Comparison of ENCODE assay signal across 9 cellular contexts in genomic region chr19:40445637-40445944, GRCh38. TPM values are rescaled to one million over a fixed set of nuclear protein-coding genes. Genes with fewer than 3 reads are reported as not detected.
A peak's percentile ranks its signal among the peaks of the same experiment; 100 is the strongest.
DNase-seq lines count a peak whose midpoint lies in the region; ATAC-seq, FAIRE-seq and TF ChIP-seq lines count a peak whose summit lies in the region.
"Had no signal": no experiment of that assay in that cellular context is flagged by ENCODE, and none has a peak within 500 bp of the region (broad histone marks: within the 10 kb centered on the region; RNA-seq: fewer than 3 reads in every experiment).

No MANE protein-coding gene starts in this region.

- no peak overlapping the region for H2BK5ac ChIP-seq in H9 (ENCODE audit: insufficient read length, low read length)

- H2AFZ ChIP-seq in H9 (ENCODE audit: low read length), result no peak overlapping the region
- no peak overlapping the region for H2AFZ ChIP-seq in astrocyte (ENCODE audit: low read depth, low read length)
- peak overlapping the region; percentile 53 for H2AFZ ChIP-seq in neural progenitor cell (replicated peaks)

- H4K8ac ChIP-seq in H9 (replicated peaks; ENCODE audit: insufficient read length, low read depth, low read length), result no peak overlapping the region

- no peak overlapping the region; the same call in 1 of the 2 replicates for H3K4ac ChIP-seq in H9 (ENCODE audit: low read depth, low read length)

- no peak overlapping the region for H3K14ac ChIP-seq in H9 (ENCODE audit: insufficient read depth, low read length)

- WGBS in H9 (ENCODE audit: extremely low coverage, insufficient read length, low lambda C conversion rate), result no CpG with 5 or more reads among the region's 6 CpGs

- no peak overlapping the region for H3K18ac ChIP-seq in H9 (ENCODE audit: insufficient read length, low read depth, low read length)

- peaks cover 39% of the 10 kb centered on the region for H3F3A ChIP-seq in neural progenitor cell (ENCODE audit: low read depth)

- H3K36me3 ChIP-seq in astrocyte (ENCODE audit: insufficient read depth, low read length) (peaks cover 10% of the 10 kb centered on the region), neural progenitor cell (no peaks in the 10 kb centered on the region)

- no peaks in the 10 kb centered on the region for H3K4me1 ChIP-seq in H9 (ENCODE audit: insufficient read depth, low read length)
- peaks cover 16% of the 10 kb centered on the region for H3K4me1 ChIP-seq in astrocyte (ENCODE audit: insufficient read depth, low read length)
- H3K4me1 ChIP-seq in neural progenitor cell, result peaks cover 18% of the 10 kb centered on the region

- H3K27me3 Mint-ChIP-seq in H9 (ENCODE audit: low read depth) (no peaks in the 10 kb centered on the region), astrocyte (ENCODE audit: low read depth, unreplicated experiment) (no peaks in the 10 kb centered on the region), neural progenitor cell (ENCODE audit: insufficient read depth, low read depth) (peaks cover 2% of the 10 kb centered on the region)

- H3K9me3 Mint-ChIP-seq in H9 (no peaks in the 10 kb centered on the region; a peak in 1 of 5 replicates), astrocyte (ENCODE audit: unreplicated experiment) (no peaks in the 10 kb centered on the region), neural progenitor cell (no peaks in the 10 kb centered on the region)

- no peak overlapping the region for H3K23ac ChIP-seq in H9 (ENCODE audit: insufficient read length, low read depth, low read length)

- H3K27ac Mint-ChIP-seq in H9 (peak overlapping the region in 2 of 3 experiments; percentile 82 to 99; a peak in 5 of 7 replicates), astrocyte (ENCODE audit: unreplicated experiment) (no peak overlapping the region), neural progenitor cell (peak overlapping the region; percentile 93)

- H3K4me2 ChIP-seq in H9 (ENCODE audit: insufficient read depth, insufficient read length, low read length) (no peak overlapping the region), astrocyte (ENCODE audit: low read length) (no peak overlapping the region), neural progenitor cell (peak overlapping the region; percentile 56)

- H3K36me3 Mint-ChIP-seq in H9 (ENCODE audit: insufficient read depth in 1 of 3, low read depth in 3 of 3) (peaks cover 15 to 34% (median 24%) of the 10 kb centered on the region in 3 experiments; a peak in 6 of 7 replicates), astrocyte (ENCODE audit: low read depth, unreplicated experiment) (peaks cover 12% of the 10 kb centered on the region), neural progenitor cell (peaks cover 3% of the 10 kb centered on the region)

- TF ChIP-seq CTCF in H9 (conservative IDR thresholded peaks at IDR 0.05) (no peak), astrocyte (IDR thresholded peaks at IDR 0.05; ENCODE audit: insufficient read depth, low read depth, low read length) (no peak), neural progenitor cell (IDR thresholded peaks at IDR 0.05) (no peak), foreskin fibroblast (IDR thresholded peaks at IDR 0.05; ENCODE audit: low read depth, low read length) (no peak)

- H2BK20ac ChIP-seq in H9 (ENCODE audit: low read depth, low read length, poor library complexity, severe bottlenecking), result no peak overlapping the region

- no peak overlapping the region for H2BK15ac ChIP-seq in H9 (ENCODE audit: low read depth, low read length)

- H3K23me2 ChIP-seq in H9 (ENCODE audit: insufficient read length, low read depth, low read length, poor library complexity, severe bottlenecking), result peaks cover 3% of the 10 kb centered on the region

- no peak overlapping the region for H3K4me3 ChIP-seq in astrocyte (ENCODE audit: insufficient read depth, low read depth, low read length)
- H3K4me3 ChIP-seq in neural progenitor cell, result no peak overlapping the region
- no peak overlapping the region for H3K4me3 ChIP-seq in foreskin fibroblast (ENCODE audit: low read depth in 1 of 2, low read length in 2 of 2)

- H4K20me1 ChIP-seq in H9 (ENCODE audit: control insufficient read depth, insufficient read depth, insufficient read length), result no peaks in the 10 kb centered on the region
- H4K20me1 ChIP-seq in astrocyte (ENCODE audit: insufficient read depth, low read length), result peaks cover 23% of the 10 kb centered on the region
- H4K20me1 ChIP-seq in neural progenitor cell (ENCODE audit: low read depth), result peaks cover 23% of the 10 kb centered on the region

- H3K79me2 ChIP-seq in H9 (ENCODE audit: insufficient read depth, low read length) (peaks cover 4% of the 10 kb centered on the region; the same call in 1 of the 2 replicates), astrocyte (ENCODE audit: insufficient read depth, low read length) (peaks cover 34% of the 10 kb centered on the region), neural progenitor cell (ENCODE audit: low read depth) (peaks cover 30% of the 10 kb centered on the region)

- no peak overlapping the region for H2AK5ac ChIP-seq in H9 (ENCODE audit: insufficient read length, low read length)

- no peak for FAIRE-seq in astrocyte (lab: Jason Lieb, UNC)

- H3K56ac ChIP-seq in H9 (ENCODE audit: insufficient read length, low read depth, low read length), result no peak overlapping the region

- no peak for ATAC-seq in GM21447 (IDR thresholded peaks at IDR 0.05; ENCODE audit: unreplicated experiment)

- H4K91ac ChIP-seq in H9 (ENCODE audit: insufficient read length, low read depth, low read length), result no peak overlapping the region

- H3K9me3 ChIP-seq in H9 (ENCODE audit: control insufficient read depth, low read depth, low read length), result no peaks in the 10 kb centered on the region
- no peaks in the 10 kb centered on the region for H3K9me3 ChIP-seq in astrocyte (ENCODE audit: insufficient read depth, low read depth, low read length)
- no peaks in the 10 kb centered on the region for H3K9me3 ChIP-seq in neural progenitor cell (ENCODE audit: low read depth)

- intact Hi-C loops in posterior cingulate gyrus (cut with DNase I), result no loop called here

- peaks cover 6% of the 10 kb centered on the region for H3K79me1 ChIP-seq in H9 (ENCODE audit: insufficient read depth, low read depth, low read length, poor library complexity, severe bottlenecking)

- H3K27me3 ChIP-seq in H9 (ENCODE audit: insufficient read depth, low read length) (no peaks in the 10 kb centered on the region), astrocyte (ENCODE audit: insufficient read depth, low read length) (no peaks in the 10 kb centered on the region), neural progenitor cell (no peaks in the 10 kb centered on the region)

- no peak overlapping the region for H2BK120ac ChIP-seq in H9 (ENCODE audit: low read depth, low read length, poor library complexity, severe bottlenecking)

- DNase-seq in H9 (no peak), astrocyte (ENCODE audit: low read depth) (no peak), neural progenitor cell (ENCODE audit: low spot score) (no peak), posterior cingulate gyrus (no peak), foreskin fibroblast (no peak)
- DNase-seq: NCI-H345, retina had no signal

- H2BK12ac ChIP-seq in H9 (ENCODE audit: insufficient read length, low read depth, low read length), result peak overlapping the region; percentile 77

- H3K4me1 Mint-ChIP-seq in H9 (peaks cover 24 to 28% of the 10 kb centered on the region in 2 experiments), astrocyte (ENCODE audit: low read depth, unreplicated experiment) (peaks cover 20% of the 10 kb centered on the region), neural progenitor cell (peaks cover 30% of the 10 kb centered on the region)

- H4K5ac ChIP-seq in H9 (ENCODE audit: insufficient read length, low read depth, low read length), result no peak overlapping the region

- no peak overlapping the region for H3T11ph ChIP-seq in H9 (ENCODE audit: low read length)

- H3K4me3 Mint-ChIP-seq in H9, result peak overlapping the region; percentile 4 to 71; a peak in 2 of 5 replicates
- peak overlapping the region; percentile 75 for H3K4me3 Mint-ChIP-seq in astrocyte (ENCODE audit: unreplicated experiment)
- H3K4me3 Mint-ChIP-seq in neural progenitor cell, result peak overlapping the region; percentile 81

- H3K9ac ChIP-seq in H9 (ENCODE audit: extremely low read depth, insufficient read length, low read length) (no peak overlapping the region), astrocyte (ENCODE audit: low read length) (no peak overlapping the region), neural progenitor cell (no peak overlapping the region)

- H3K27ac ChIP-seq in H9 (ENCODE audit: insufficient read length, low read depth, low read length) (no peak overlapping the region), astrocyte (ENCODE audit: low read depth, low read length) (no peak overlapping the region), neural progenitor cell (peak overlapping the region; percentile 85)

RNA-seq across cellular contexts. Expression of gene SERTAD3, which starts 1.5 kb away (rescaled TPM):
- 30.9 and 32.2 TPM in 2 replicates for total RNA-seq in H9 (2021)
- 49.7 and 58.5 TPM in 2 replicates for total RNA-seq in astrocyte
- total RNA-seq in neural progenitor cell (ENCODE audit: low replicate concordance), result 15.3 and 27.4 TPM in 2 replicates

RNA-seq across cellular contexts. Expression of gene SERTAD1, which starts 19.8 kb away (rescaled TPM):
- total RNA-seq in H9 (2021) (7.9 and 9.3 TPM in 2 replicates), astrocyte (21.6 and 22.9 TPM in 2 replicates), neural progenitor cell (ENCODE audit: low replicate concordance) (2.4 and 5.5 TPM in 2 replicates)

RNA-seq across cellular contexts. Expression of gene BLVRB, which starts 20.0 kb away (rescaled TPM):
- total RNA-seq in H9 (2021) (27.9 and 30.4 TPM in 2 replicates), astrocyte (27.1 and 32.7 TPM in 2 replicates), neural progenitor cell (ENCODE audit: low replicate concordance) (11.3 and 24.4 TPM in 2 replicates)

RNA-seq across cellular contexts. Expression of gene SPTBN4, which starts 21.2 kb away (rescaled TPM):
- total RNA-seq in H9 (2021) (2.7 and 2.9 TPM in 2 replicates), astrocyte (0.41 and 0.53 TPM in 2 replicates), neural progenitor cell (ENCODE audit: low replicate concordance) (2.5 and 8.4 TPM in 2 replicates)
- total RNA-seq: HT1080 had no signal

RNA-seq across cellular contexts. Expression of gene PRX, which starts 32.4 kb away (rescaled TPM):
- total RNA-seq in H9 (2021), result 3.8 and 4.0 TPM in 2 replicates
- total RNA-seq in astrocyte, result 1.5 and 2.6 TPM in 2 replicates
- 1.4 and 4.7 TPM in 2 replicates for total RNA-seq in neural progenitor cell (ENCODE audit: low replicate concordance)
- total RNA-seq: HT1080 had no signal
